In the genomic region with DNA sequence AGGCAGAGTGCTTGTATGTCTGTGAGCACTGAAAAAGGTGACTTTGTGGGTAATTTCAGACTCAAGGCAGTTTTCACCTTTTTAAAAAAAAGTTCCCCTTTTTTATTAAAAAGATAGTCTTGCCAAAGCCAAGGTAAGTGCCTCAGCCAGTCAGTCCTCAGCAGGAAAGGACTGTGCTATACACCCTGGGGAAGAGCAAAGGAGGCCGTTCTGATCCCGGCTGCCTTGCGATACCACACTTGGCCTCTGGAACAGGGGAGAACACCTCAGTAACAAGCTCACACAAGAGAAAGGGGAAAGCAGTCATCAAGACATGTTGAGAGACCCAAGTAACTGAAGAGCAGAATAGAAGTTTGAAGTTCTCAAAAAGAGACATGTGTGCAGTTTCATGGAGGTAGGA, we compare ENCODE assay signal across 22 cellular contexts.
DNase-seq lines count a peak whose midpoint lies in the region; ATAC-seq, FAIRE-seq and TF ChIP-seq lines count a peak whose summit lies in the region.
"Had no signal": no experiment of that assay in that cellular context is flagged by ENCODE, and none has a peak within 500 bp of the region (broad histone marks: within the 10 kb centered on the region; RNA-seq: fewer than 3 reads in every experiment).

No MANE protein-coding gene starts in this region.

- TF ChIP-seq POLR2A in K562 (conservative IDR thresholded peaks at IDR 0.05): no peak

- H3K4me1 ChIP-seq in GM23338 (ENCODE audit: insufficient read depth) (no peaks in the 10 kb centered on the region), K562 (replicated peaks in 1 of 2; ENCODE audit: control insufficient read depth in 2 of 2, insufficient read depth in 2 of 2, low read length in 2 of 2) (peaks cover 0 to 5% of the 10 kb centered on the region in 2 experiments; a peak in 3 of 5 replicates)
- H3K4me1 ChIP-seq: SJCRH30 had no signal

- no peak overlapping the region for H3K9ac ChIP-seq in K562 (ENCODE audit: insufficient read depth in 1 of 2, low read depth in 2 of 2, low read length in 2 of 2)

- TF ChIP-seq CTCF in GM23338 (conservative IDR thresholded peaks at IDR 0.05; ENCODE audit: low read depth in 2 of 2) (no peak), K562 (IDR thresholded peaks at IDR 0.05 in 2 of 3, conservative IDR thresholded peaks at IDR 0.05 in 1 of 3; ENCODE audit: insufficient read depth in 2 of 3, low read depth in 1 of 3, low read length in 3 of 3) (no peak)

- H3K4me3 Mint-ChIP-seq in GM23338: no peak overlapping the region
- H3K4me3 Mint-ChIP-seq: B cell had no signal

- TF ChIP-seq RAD21 in K562 (CRISPR knock-in tag; conservative IDR thresholded peaks at IDR 0.05 in 1 of 2, IDR thresholded peaks at IDR 0.05 in 1 of 2): no peak

- H3K9me2 ChIP-seq in GM23338 (ENCODE audit: insufficient read depth): no peaks in the 10 kb centered on the region

- no peak for FAIRE-seq in K562 (lab: Jason Lieb, UNC)

- no peaks in the 10 kb centered on the region; the same call in 2 of the 3 replicates for H3K36me3 Mint-ChIP-seq in GM23338 (ENCODE audit: low read depth)

- H4K20me1 ChIP-seq in GM23338 (replicated peaks; ENCODE audit: insufficient read depth) (no peaks in the 10 kb centered on the region), K562 (replicated peaks; ENCODE audit: control insufficient read depth, insufficient read depth, low read length) (no peaks in the 10 kb centered on the region)

- no peaks in the 10 kb centered on the region for H3K4me1 Mint-ChIP-seq in GM23338
- H3K4me1 Mint-ChIP-seq: B cell had no signal

- intact Hi-C loops in K562 (cut with micrococcal nuclease): no loop called here

- H3F3A ChIP-seq in GM23338 (replicated peaks; ENCODE audit: low read depth): no peaks in the 10 kb centered on the region

- H2AFZ ChIP-seq in GM23338 (no peak overlapping the region), K562 (ENCODE audit: low read depth, low read length) (0 out of 2 replicates have a peak overlapping the region, but pooled peaks have one; percentile 19)
- H2AFZ ChIP-seq: PC-9 had no signal

- no TSS peak for BruUV-seq in K562 (replicated peaks; lab: Mats Ljungman, UMichigan)

- H3K9me1 ChIP-seq in K562 (ENCODE audit: control insufficient read depth, insufficient read depth, low read length): no peaks in the 10 kb centered on the region

- TF ChIP-seq EP300 in K562 (IDR thresholded peaks at IDR 0.05; ENCODE audit: low read length): no peak

- no peaks in the 10 kb centered on the region for H3K36me3 ChIP-seq in GM23338 (ENCODE audit: insufficient read depth)
- no peaks in the 10 kb centered on the region for H3K36me3 ChIP-seq in K562 (ENCODE audit: control insufficient read depth, insufficient read depth, low read length)
- H3K36me3 ChIP-seq: SJCRH30 had no signal

- no peaks in the 10 kb centered on the region for H3K79me2 ChIP-seq in GM23338 (replicated peaks; ENCODE audit: insufficient read depth)
- H3K79me2 ChIP-seq in K562 (ENCODE audit: control insufficient read depth, insufficient read depth, low read length): no peaks in the 10 kb centered on the region

- H3K4me2 ChIP-seq in GM23338 (no peak overlapping the region), K562 (ENCODE audit: insufficient read depth, low read length) (no peak overlapping the region)
- H3K4me2 ChIP-seq: PC-9 had no signal

- peak; percentile 23 for DNase-seq in DMS 273 (lab: John Stamatoyannopoulos, UW; ENCODE audit: unreplicated experiment)
- DNase-seq in DMS 273 treated with DMSO at 0.1 percent for 48 hours (lab: John Stamatoyannopoulos, UW): no peak
- DNase-seq in GM23338 (ENCODE audit: low spot score): peak; percentile 20
- DNase-seq in K562 (ENCODE audit: extremely low read depth in 1 of 4, low spot score in 3 of 4): peak; percentile 16 to 22 (median 16)
- DNase-seq in left kidney (ENCODE audit: low read depth, low spot score): peak; percentile 9
- DNase-seq in NCI-H187 (lab: John Stamatoyannopoulos, UW): no peak
- no peak for DNase-seq in cerebellar nuclear complex (lab: John Stamatoyannopoulos, UW)
- DNase-seq: Calu3, Karpas-422, NCI-H1092, NCI-H1436 treated with DMSO at 0.1 percent for 48 hours, NCI-H1930, NCI-H2107, NCI-H446 treated with DMSO at 0.1 percent for 48 hours, NCI-H526, PC-9, SJCRH30 had no signal

- H3K27me3 Mint-ChIP-seq in GM23338 (ENCODE audit: insufficient read depth, low read depth, poor library complexity): peaks cover 2% of the 10 kb centered on the region
- H3K27me3 Mint-ChIP-seq: B cell had no signal

- peak; percentile 76 for ATAC-seq in GM23338
- peak; percentile 79 for ATAC-seq in K562
- ATAC-seq in HG03196 (IDR thresholded peaks at IDR 0.05; ENCODE audit: unreplicated experiment): no peak
- ATAC-seq: Right ventricle myocardium inferior, SK-N-SH treated with all-trans-retinoic acid at 6 μM for 48 hours had no signal

- H3K9me3 ChIP-seq in K562 (replicated peaks; ENCODE audit: control insufficient read depth, insufficient read depth, low read depth, low read length): no peaks in the 10 kb centered on the region
- H3K9me3 ChIP-seq: SJCRH30 had no signal

- 0% methylated on average over 3 of the region's 3 CpGs for WGBS in K562 (ENCODE audit: insufficient coverage, low coverage, missing lambda C conversion rate)

- CTCF ChIA-PET in K562 (lab: Yijun Ruan, JAX; ENCODE audit: low intra/inter-chr PET ratio): no interaction called here

- no peak overlapping the region for H3K27ac Mint-ChIP-seq in GM23338
- H3K27ac Mint-ChIP-seq: B cell had no signal

- H3K4me3 ChIP-seq in GM23338: no peak overlapping the region
- H3K4me3 ChIP-seq in K562: no peak overlapping the region
- H3K4me3 ChIP-seq: PC-9, SJCRH30 had no signal

- POLR2A ChIA-PET in K562 (lab: Yijun Ruan, JAX): no interaction called here

- no peaks in the 10 kb centered on the region for H3K27me3 ChIP-seq in GM23338 (ENCODE audit: insufficient read depth)
- H3K27me3 ChIP-seq in K562 (ENCODE audit: control insufficient read depth in 2 of 2, insufficient read depth in 2 of 2, low read length in 2 of 2): no peaks in the 10 kb centered on the region; a peak in 1 of 5 replicates
- H3K27me3 ChIP-seq: SJCRH30 had no signal

- peaks cover 8% of the 10 kb centered on the region; the same call in 1 of the 3 replicates for H3K9me3 Mint-ChIP-seq in GM23338

- H3K27ac ChIP-seq in GM23338 (ENCODE audit: low read depth): no peak overlapping the region
- no peak overlapping the region for H3K27ac ChIP-seq in K562 (ENCODE audit: extremely low read depth, low read depth, low read length)
- H3K27ac ChIP-seq: 22Rv1, PC-9, SJCRH30 had no signal

- in situ Hi-C loops in K562 (cut with MboI): no loop called here

TF ChIP-seq in K562, 482 proteins besides CTCF, POLR2A, EP300 and RAD21 (continues in another document):
- TF ChIP-seq KLF13 (tag; IDR thresholded peaks at IDR 0.05; ENCODE audit: borderline replicate concordance, low read depth) (no peak), TBP (optimal IDR thresholded peaks at IDR 0.05; ENCODE audit: low read depth, low read length) (no peak)
- TF ChIP-seq, protein P1, sequence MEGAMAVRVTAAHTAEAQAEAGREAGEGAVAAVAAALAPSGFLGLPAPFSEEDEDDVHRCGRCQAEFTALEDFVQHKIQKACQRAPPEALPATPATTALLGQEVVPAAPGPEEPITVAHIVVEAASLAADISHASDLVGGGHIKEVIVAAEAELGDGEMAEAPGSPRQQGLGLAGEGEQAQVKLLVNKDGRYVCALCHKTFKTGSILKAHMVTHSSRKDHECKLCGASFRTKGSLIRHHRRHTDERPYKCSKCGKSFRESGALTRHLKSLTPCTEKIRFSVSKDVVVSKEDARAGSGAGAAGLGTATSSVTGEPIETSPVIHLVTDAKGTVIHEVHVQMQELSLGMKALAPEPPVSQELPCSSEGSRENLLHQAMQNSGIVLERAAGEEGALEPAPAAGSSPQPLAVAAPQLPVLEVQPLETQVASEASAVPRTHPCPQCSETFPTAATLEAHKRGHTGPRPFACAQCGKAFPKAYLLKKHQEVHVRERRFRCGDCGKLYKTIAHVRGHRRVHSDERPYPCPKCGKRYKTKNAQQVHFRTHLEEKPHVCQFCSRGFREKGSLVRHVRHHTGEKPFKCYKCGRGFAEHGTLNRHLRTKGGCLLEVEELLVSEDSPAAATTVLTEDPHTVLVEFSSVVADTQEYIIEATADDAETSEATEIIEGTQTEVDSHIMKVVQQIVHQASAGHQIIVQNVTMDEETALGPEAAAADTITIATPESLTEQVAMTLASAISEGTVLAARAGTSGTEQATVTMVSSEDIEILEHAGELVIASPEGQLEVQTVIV (CRISPR knock-in tag; IDR thresholded peaks at IDR 0.05; ENCODE audit: borderline replicate concordance): no peak
- TF ChIP-seq, protein P2, sequence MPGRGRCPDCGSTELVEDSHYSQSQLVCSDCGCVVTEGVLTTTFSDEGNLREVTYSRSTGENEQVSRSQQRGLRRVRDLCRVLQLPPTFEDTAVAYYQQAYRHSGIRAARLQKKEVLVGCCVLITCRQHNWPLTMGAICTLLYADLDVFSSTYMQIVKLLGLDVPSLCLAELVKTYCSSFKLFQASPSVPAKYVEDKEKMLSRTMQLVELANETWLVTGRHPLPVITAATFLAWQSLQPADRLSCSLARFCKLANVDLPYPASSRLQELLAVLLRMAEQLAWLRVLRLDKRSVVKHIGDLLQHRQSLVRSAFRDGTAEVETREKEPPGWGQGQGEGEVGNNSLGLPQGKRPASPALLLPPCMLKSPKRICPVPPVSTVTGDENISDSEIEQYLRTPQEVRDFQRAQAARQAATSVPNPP (IDR thresholded peaks at IDR 0.05; ENCODE audit: borderline replicate concordance, insufficient read depth, insufficient read length): no peak
- TF ChIP-seq, protein P3, sequence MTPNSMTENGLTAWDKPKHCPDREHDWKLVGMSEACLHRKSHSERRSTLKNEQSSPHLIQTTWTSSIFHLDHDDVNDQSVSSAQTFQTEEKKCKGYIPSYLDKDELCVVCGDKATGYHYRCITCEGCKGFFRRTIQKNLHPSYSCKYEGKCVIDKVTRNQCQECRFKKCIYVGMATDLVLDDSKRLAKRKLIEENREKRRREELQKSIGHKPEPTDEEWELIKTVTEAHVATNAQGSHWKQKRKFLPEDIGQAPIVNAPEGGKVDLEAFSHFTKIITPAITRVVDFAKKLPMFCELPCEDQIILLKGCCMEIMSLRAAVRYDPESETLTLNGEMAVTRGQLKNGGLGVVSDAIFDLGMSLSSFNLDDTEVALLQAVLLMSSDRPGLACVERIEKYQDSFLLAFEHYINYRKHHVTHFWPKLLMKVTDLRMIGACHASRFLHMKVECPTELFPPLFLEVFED (CRISPR knock-in tag; conservative IDR thresholded peaks at IDR 0.05): no peak

Comparison
In these comparisons a context has a peak if more than half of its experiments do, and no peak if none do; other contexts are left out.
1. DNase-seq: peak in DMS 273 (single experiment), GM23338 (single experiment), K562 (4 of 4) and left kidney (single experiment); none in DMS 273 treated with DMSO at 0.1 percent for 48 hours (single experiment), NCI-H187 (0 of 2) and cerebellar nuclear complex (0 of 2).